Comparison of ENCODE assay signal across 10 cellular contexts in the genomic region with DNA sequence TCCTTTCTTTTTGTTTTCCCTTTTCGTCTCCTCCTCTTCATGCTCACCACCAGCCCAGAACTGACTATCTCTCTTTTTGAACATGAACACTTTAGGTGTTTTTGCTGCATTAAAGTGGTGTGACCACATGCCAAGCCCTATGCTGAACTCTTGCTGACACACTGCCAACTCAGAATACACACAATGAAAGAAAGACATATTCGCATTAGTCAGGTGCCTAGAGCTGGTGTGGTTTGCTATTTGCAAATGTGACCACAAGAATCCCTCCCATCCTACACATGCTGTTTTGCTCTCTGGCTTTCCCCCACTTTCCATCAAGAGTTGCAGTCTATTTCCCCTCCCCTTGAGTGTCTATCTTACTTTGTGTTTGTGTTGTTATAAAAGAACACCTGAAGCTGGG.
DNase-seq lines count a peak whose midpoint lies in the region; ATAC-seq lines count a peak whose summit lies in the region.
"Had no signal": no experiment of that assay in that cellular context is flagged by ENCODE, and none has a peak within 500 bp of the region (broad histone marks: within the 10 kb centered on the region; RNA-seq: fewer than 3 reads in every experiment).

No MANE protein-coding gene starts in this region.

- no peaks in the 10 kb centered on the region; the same call in 1 of the 2 replicates for H3K36me3 ChIP-seq in HAP-1 (replicated peaks)
- H3K36me3 ChIP-seq: MG63 had no signal

- DNase-seq in RPMI8226 (peak; percentile 43), HAP-1 (ENCODE audit: low spot score in 2 of 2) (no peak), NCI-H526 treated with DMSO at 0.1 percent for 48 hours (lab: John Stamatoyannopoulos, UW) (no peak), C1 segment of cervical spinal cord (lab: John Stamatoyannopoulos, UW) (no peak)
- DNase-seq in activated naive CD4-positive, alpha-beta T cell treated with anti-CD3 and anti-CD28 coated beads, Interleukin-2, amount 50 U/mL, for 72 hours (ENCODE audit: low spot score in 2 of 2): peak; percentile 45 to 81
- peak; percentile 25 for DNase-seq in stimulated activated CD4-positive, alpha-beta T cell treated with anti-CD3 and anti-CD28 coated beads, Interleukin-4, amount 100 ng/mL, for 1 hour
- DNase-seq: left cardiac atrium, MG63 had no signal

- ATAC-seq in GM21447 (IDR thresholded peaks at IDR 0.05; ENCODE audit: unreplicated experiment) (peak; percentile 74), HG03097 (IDR thresholded peaks at IDR 0.05; ENCODE audit: low FRiP score, unreplicated experiment) (no peak)
- peak; percentile 87 to 95 for ATAC-seq in activated naive CD4-positive, alpha-beta T cell treated with anti-CD3 and anti-CD28 coated beads, Interleukin-2, amount 50 U/mL, for 72 hours

- H3K4me1 ChIP-seq in HAP-1: no peaks in the 10 kb centered on the region

- no peak overlapping the region for H3K4me3 ChIP-seq in HAP-1
- H3K4me3 ChIP-seq: MG63 had no signal

- H3K9me3 Mint-ChIP-seq in activated naive CD4-positive, alpha-beta T cell treated with anti-CD3 and anti-CD28 coated beads, Interleukin-2, amount 50 U/mL, for 72 hours: peaks cover 7 to 10% of the 10 kb centered on the region in 2 donors

- peaks cover 13 to 15% of the 10 kb centered on the region in 2 donors for H3K36me3 Mint-ChIP-seq in activated naive CD4-positive, alpha-beta T cell treated with anti-CD3 and anti-CD28 coated beads, Interleukin-2, amount 50 U/mL, for 72 hours

- no peaks in the 10 kb centered on the region for H3K27me3 ChIP-seq in HAP-1 (ENCODE audit: low read depth)
- H3K27me3 ChIP-seq: MG63 had no signal

- in situ Hi-C loops in HAP-1 (cut with MboI; ENCODE audit: low sequenced_read_pairs): no loop called here

- no peaks in the 10 kb centered on the region for H3K9me3 ChIP-seq in HAP-1
- H3K9me3 ChIP-seq: MG63 had no signal

- peak overlapping the region; percentile 97 to 98 for H3K27ac Mint-ChIP-seq in activated naive CD4-positive, alpha-beta T cell treated with anti-CD3 and anti-CD28 coated beads, Interleukin-2, amount 50 U/mL, for 72 hours

Comparison
In these comparisons a context has a peak if more than half of its experiments do, and no peak if none do; other contexts are left out.
1. DNase-seq: peak in RPMI8226 (single experiment), activated naive CD4-positive, alpha-beta T cell treated with anti-CD3 and anti-CD28 coated beads, Interleukin-2, amount 50 U/mL, for 72 hours (2 of 2) and stimulated activated CD4-positive, alpha-beta T cell treated with anti-CD3 and anti-CD28 coated beads, Interleukin-4, amount 100 ng/mL, for 1 hour (single experiment); none in HAP-1 (0 of 2), NCI-H526 treated with DMSO at 0.1 percent for 48 hours (single experiment) and C1 segment of cervical spinal cord (0 of 14).